28 cellular contexts compared by ENCODE assay signal in the genomic region with DNA sequence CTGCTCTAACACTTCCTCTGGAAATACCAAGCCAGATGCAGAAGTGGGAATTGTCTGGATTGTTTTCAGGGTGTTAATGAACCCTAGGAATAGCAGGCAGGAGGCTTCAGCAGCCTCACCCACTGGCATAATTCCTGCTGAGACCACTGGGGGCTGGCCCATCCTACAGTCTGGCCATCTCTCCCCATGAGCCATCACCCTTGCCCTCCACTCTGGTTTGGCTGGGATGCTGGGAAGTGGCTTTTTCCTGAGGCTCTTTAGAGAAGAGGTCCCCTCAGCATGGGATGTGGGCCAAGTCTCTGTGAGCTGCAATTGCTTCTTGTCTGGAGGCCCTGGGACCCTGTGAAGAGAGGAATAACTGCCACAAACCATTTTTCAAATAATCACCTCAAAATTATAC. TPM values are rescaled to one million over a fixed set of nuclear protein-coding genes. Genes with fewer than 3 reads are reported as not detected.
DNase-seq lines count a peak whose midpoint lies in the region; ATAC-seq and TF ChIP-seq lines count a peak whose summit lies in the region.
"Had no signal": no experiment of that assay in that cellular context is flagged by ENCODE, and none has a peak within 500 bp of the region (broad histone marks: within the 10 kb centered on the region; RNA-seq: fewer than 3 reads in every experiment).

No MANE protein-coding gene starts in this region.

- peak overlapping the region; percentile 39 for H3K27ac ChIP-seq in left ventricle myocardium inferior (replicated peaks)
- H3K27ac ChIP-seq: A549, adrenal gland, brain microvascular endothelial cell, KMS-11 had no signal

- H3K36me3 Mint-ChIP-seq in brain, result peaks cover 22% of the 10 kb centered on the region
- peaks cover 46% of the 10 kb centered on the region for H3K36me3 Mint-ChIP-seq in nephron (ENCODE audit: low read depth)
- peaks cover 24% of the 10 kb centered on the region for H3K36me3 Mint-ChIP-seq in type B pancreatic cell
- H3K36me3 Mint-ChIP-seq in activated naive CD4-positive, alpha-beta T cell treated with anti-CD3 and anti-CD28 coated beads for 36 hours (ENCODE audit: low read depth), result no peaks in the 10 kb centered on the region
- H3K36me3 Mint-ChIP-seq: activated naive CD4-positive, alpha-beta T cell treated with anti-CD3 and anti-CD28 coated beads, Interleukin-2, amount 10 ng/mL, durations not matched to agents 7 days and 5 days; stimulated activated effector memory CD8-positive, alpha-beta T cell treated with anti-CD3 and anti-CD28 coated beads, Interleukin-12 subunit alpha, Interleukin-12 subunit beta, amount 100 ng/mL, for 72 hours had no signal

- intact Hi-C loops in left ventricle myocardium inferior (cut with micrococcal nuclease) (no loop called here), left cardiac atrium (cut with DNase I) (loop anchor here in 1 of 2 donors (5.0 kb wide), 1 partner anchor 45 kb away; no protein-coding TSS in a partner anchor)
- intact Hi-C loops in activated naive CD4-positive, alpha-beta T cell treated with anti-CD3 and anti-CD28 coated beads for 36 hours (cut with micrococcal nuclease), result no loop called here

- TF ChIP-seq CTCF in left ventricle myocardium inferior (IDR thresholded peaks at IDR 0.05; ENCODE audit: borderline replicate concordance), result no peak
- no peak for TF ChIP-seq CTCF in brain (conservative IDR thresholded peaks at IDR 0.05)
- TF ChIP-seq CTCF in nephron (IDR thresholded peaks at IDR 0.05; ENCODE audit: unreplicated experiment in 3 of 3), result no peak
- TF ChIP-seq CTCF in type B pancreatic cell (conservative IDR thresholded peaks at IDR 0.05), result no peak

- H3K9me3 ChIP-seq in left ventricle myocardium inferior (replicated peaks), result no peaks in the 10 kb centered on the region
- H3K9me3 ChIP-seq: A549, adrenal gland, gastrocnemius medialis had no signal

- no peaks in the 10 kb centered on the region for H3K27me3 ChIP-seq in left ventricle myocardium inferior (ENCODE audit: low read depth)
- H3K27me3 ChIP-seq: adrenal gland, brain microvascular endothelial cell, gastrocnemius medialis had no signal

- DNase-seq in left ventricle myocardium inferior (no peak), left cardiac atrium (no peak), type B pancreatic cell (ENCODE audit: extremely low spot score, unreplicated experiment) (no peak)
- DNase-seq in activated naive CD4-positive, alpha-beta T cell treated with anti-CD3 and anti-CD28 coated beads for 36 hours, result no peak
- no peak for DNase-seq in stimulated activated naive CD4-positive, alpha-beta T cell treated with Interleukin-2 at 50 U/mL for 16 hours (lab: John Stamatoyannopoulos, UW)
- DNase-seq: activated CD4-positive, alpha-beta T cell treated with anti-CD3 and anti-CD28 coated beads for 36 hours; activated CD8-positive, alpha-beta T cell treated with anti-CD3 and anti-CD28 coated beads, Interleukin-2, amount 10 ng/mL, durations not matched to agents 7 days and 5 days; activated naive CD4-positive, alpha-beta T cell treated with anti-CD3 and anti-CD28 coated beads, Interleukin-2, amount 10 ng/mL, durations not matched to agents 7 days and 5 days; adrenal gland; brain microvascular endothelial cell; gastrocnemius medialis; GOT3; hypothalamus; mesenchymal stem cell; MM.1S; NCI-H1930; NCI-H526 treated with DMSO at 0.1 percent for 48 hours; nucleus accumbens; SHP77; substantia nigra had no signal

- H3K27me3 Mint-ChIP-seq in brain (peaks cover 52% of the 10 kb centered on the region), nephron (ENCODE audit: low read depth) (no peaks in the 10 kb centered on the region), type B pancreatic cell (peaks cover 4% of the 10 kb centered on the region)
- peaks cover 54% of the 10 kb centered on the region for H3K27me3 Mint-ChIP-seq in activated naive CD4-positive, alpha-beta T cell treated with anti-CD3 and anti-CD28 coated beads for 36 hours (ENCODE audit: low read depth)

- ATAC-seq in left cardiac atrium, result no peak
- no peak for ATAC-seq in GM21367 (IDR thresholded peaks at IDR 0.05; ENCODE audit: unreplicated experiment)
- ATAC-seq: A549; activated CD4-positive, alpha-beta T cell treated with anti-CD3 and anti-CD28 coated beads for 36 hours; activated CD8-positive, alpha-beta T cell treated with anti-CD3 and anti-CD28 coated beads, Interleukin-2, amount 10 ng/mL, durations not matched to agents 7 days and 5 days; gastrocnemius medialis; left lobe of liver; stimulated activated effector memory CD8-positive, alpha-beta T cell treated with anti-CD3 and anti-CD28 coated beads, Interleukin-12 subunit alpha, Interleukin-12 subunit beta, amount 100 ng/mL, for 72 hours had no signal

- CTCF ChIA-PET in activated naive CD4-positive, alpha-beta T cell treated with anti-CD3 and anti-CD28 coated beads for 36 hours (lab: Charles Lee), result no interaction called here

- H3K9me3 Mint-ChIP-seq in brain, result no peaks in the 10 kb centered on the region
- no peaks in the 10 kb centered on the region for H3K9me3 Mint-ChIP-seq in nephron
- no peaks in the 10 kb centered on the region for H3K9me3 Mint-ChIP-seq in type B pancreatic cell
- H3K9me3 Mint-ChIP-seq in activated naive CD4-positive, alpha-beta T cell treated with anti-CD3 and anti-CD28 coated beads for 36 hours, result no peaks in the 10 kb centered on the region
- H3K9me3 Mint-ChIP-seq: activated naive CD4-positive, alpha-beta T cell treated with anti-CD3 and anti-CD28 coated beads, Interleukin-2, amount 10 ng/mL, durations not matched to agents 7 days and 5 days; stimulated activated effector memory CD8-positive, alpha-beta T cell treated with anti-CD3 and anti-CD28 coated beads, Interleukin-12 subunit alpha, Interleukin-12 subunit beta, amount 100 ng/mL, for 72 hours; T-helper 2 cell treated with Interferon-gamma antibody and Interleukin-4, amounts not matched to agents 5 μg/mL and 100 μg/mL, for 36 hours had no signal

- H3K4me3 Mint-ChIP-seq in brain (peak overlapping the region in 3 of 5 experiments; percentile 82 to 85 (median 83)), nephron (peak overlapping the region; percentile 79 to 95 (median 92)), type B pancreatic cell (peak overlapping the region; percentile 88)
- no peak overlapping the region for H3K4me3 Mint-ChIP-seq in activated naive CD4-positive, alpha-beta T cell treated with anti-CD3 and anti-CD28 coated beads for 36 hours
- H3K4me3 Mint-ChIP-seq: activated CD4-positive, alpha-beta T cell treated with anti-CD3 and anti-CD28 coated beads for 36 hours; activated CD8-positive, alpha-beta T cell treated with anti-CD3 and anti-CD28 coated beads, Interleukin-2, amount 10 ng/mL, durations not matched to agents 7 days and 5 days; activated naive CD4-positive, alpha-beta T cell treated with anti-CD3 and anti-CD28 coated beads, Interleukin-2, amount 10 ng/mL, durations not matched to agents 7 days and 5 days; stimulated activated effector memory CD8-positive, alpha-beta T cell treated with anti-CD3 and anti-CD28 coated beads, Interleukin-12 subunit alpha, Interleukin-12 subunit beta, amount 100 ng/mL, for 72 hours; T-helper 2 cell treated with Interferon-gamma antibody and Interleukin-4, amounts not matched to agents 5 μg/mL and 100 μg/mL, for 36 hours had no signal

- H3K27ac Mint-ChIP-seq in brain, result peak overlapping the region in 1 of 5 experiments; percentile 49
- H3K27ac Mint-ChIP-seq in nephron, result peak overlapping the region in 2 of 3 experiments; percentile 1 to 8
- H3K27ac Mint-ChIP-seq in type B pancreatic cell, result no peak overlapping the region
- no peak overlapping the region for H3K27ac Mint-ChIP-seq in activated naive CD4-positive, alpha-beta T cell treated with anti-CD3 and anti-CD28 coated beads for 36 hours
- H3K27ac Mint-ChIP-seq: activated CD4-positive, alpha-beta T cell treated with anti-CD3 and anti-CD28 coated beads for 36 hours; activated CD8-positive, alpha-beta T cell treated with anti-CD3 and anti-CD28 coated beads, Interleukin-2, amount 10 ng/mL, durations not matched to agents 7 days and 5 days; activated naive CD4-positive, alpha-beta T cell treated with anti-CD3 and anti-CD28 coated beads, Interleukin-2, amount 10 ng/mL, durations not matched to agents 7 days and 5 days; stimulated activated effector memory CD8-positive, alpha-beta T cell treated with anti-CD3 and anti-CD28 coated beads, Interleukin-12 subunit alpha, Interleukin-12 subunit beta, amount 100 ng/mL, for 72 hours; T-helper 2 cell treated with Interferon-gamma antibody and Interleukin-4, amounts not matched to agents 5 μg/mL and 100 μg/mL, for 36 hours had no signal

- no peak overlapping the region for H3K4me3 ChIP-seq in left ventricle myocardium inferior
- H3K4me3 ChIP-seq: A549, adrenal gland, gastrocnemius medialis had no signal

- H3K36me3 ChIP-seq in left ventricle myocardium inferior, result no peaks in the 10 kb centered on the region
- H3K36me3 ChIP-seq: adrenal gland, brain microvascular endothelial cell, gastrocnemius medialis had no signal

- H3K4me1 ChIP-seq in left ventricle myocardium inferior, result peaks cover 68% of the 10 kb centered on the region

- peaks cover 39% of the 10 kb centered on the region for H3K4me1 Mint-ChIP-seq in brain
- peaks cover 44% of the 10 kb centered on the region for H3K4me1 Mint-ChIP-seq in nephron
- peaks cover 32% of the 10 kb centered on the region for H3K4me1 Mint-ChIP-seq in type B pancreatic cell (ENCODE audit: unreplicated experiment)
- H3K4me1 Mint-ChIP-seq in activated naive CD4-positive, alpha-beta T cell treated with anti-CD3 and anti-CD28 coated beads for 36 hours (ENCODE audit: low read depth), result peaks cover 8% of the 10 kb centered on the region
- H3K4me1 Mint-ChIP-seq: stimulated activated effector memory CD8-positive, alpha-beta T cell treated with anti-CD3 and anti-CD28 coated beads, Interleukin-12 subunit alpha, Interleukin-12 subunit beta, amount 100 ng/mL, for 72 hours had no signal

RNA-seq across cellular contexts. Expression of a gene that starts 3.9 kb away (rescaled TPM):
- total RNA-seq in left ventricle myocardium inferior, result 7.0 TPM
- 10 to 100 TPM; 17.1 to 17.3 TPM for total RNA-seq in left cardiac atrium
- 15.3 TPM for polyA plus RNA-seq in brain (ENCODE audit: insufficient read depth, low read depth, low replicate concordance)
- total RNA-seq in type B pancreatic cell (ENCODE audit: low replicate concordance), result 27.4 and 32.4 TPM in 2 replicates
- under 1 TPM in 1 of 2 experiments, not detected in 1; 0.07 TPM for total RNA-seq in activated naive CD4-positive, alpha-beta T cell treated with anti-CD3 and anti-CD28 coated beads for 36 hours
- total RNA-seq: activated CD8-positive, alpha-beta T cell treated with anti-CD3 and anti-CD28 coated beads, Interleukin-2, amount 10 ng/mL, durations not matched to agents 7 days and 5 days had no signal

Comparison
In these comparisons a context has a peak if more than half of its experiments do, and no peak if none do; other contexts are left out.
1. H3K27ac Mint-ChIP-seq: peak in nephron (2 of 3); none in type B pancreatic cell (single experiment) and activated naive CD4-positive, alpha-beta T cell treated with anti-CD3 and anti-CD28 coated beads for 36 hours (single experiment).